21 cellular contexts compared by ENCODE assay signal in genomic region chr2:99537910-99538485, GRCh38. TPM values are rescaled to one million over a fixed set of nuclear protein-coding genes. Genes with fewer than 3 reads are reported as not detected.
DNase-seq lines count a peak whose midpoint lies in the region; ATAC-seq, FAIRE-seq and TF ChIP-seq lines count a peak whose summit lies in the region.
"Had no signal": no experiment of that assay in that cellular context is flagged by ENCODE, and none has a peak within 500 bp of the region (broad histone marks: within the 10 kb centered on the region; RNA-seq: fewer than 3 reads in every experiment).

No MANE protein-coding gene starts in this region.

- H3K9me3 ChIP-seq in mammary epithelial cell (replicated peaks; ENCODE audit: insufficient read depth, low read length) = no peaks in the 10 kb centered on the region
- no peaks in the 10 kb centered on the region for H3K9me3 ChIP-seq in IMR-90 (ENCODE audit: control insufficient read depth, insufficient read depth, low read length)
- H3K9me3 ChIP-seq: Caco-2 had no signal

- no peak overlapping the region for H3K4me3 Mint-ChIP-seq in MCF 10A (ENCODE audit: unreplicated experiment)
- no peak overlapping the region for H3K4me3 Mint-ChIP-seq in activated CD8-positive, alpha-beta T cell treated with anti-CD3 and anti-CD28 coated beads for 36 hours
- H3K4me3 Mint-ChIP-seq: B cell; CD4-positive, CD25-positive, alpha-beta regulatory T cell; CD8-positive, alpha-beta T cell; GM23338; H9; HFFc6 had no signal

- peaks cover 34% of the 10 kb centered on the region for H3K27me3 Mint-ChIP-seq in MCF 10A (ENCODE audit: insufficient read depth, unreplicated experiment)
- H3K27me3 Mint-ChIP-seq in activated CD8-positive, alpha-beta T cell treated with anti-CD3 and anti-CD28 coated beads for 36 hours = peaks cover 13% of the 10 kb centered on the region
- H3K27me3 Mint-ChIP-seq: B cell had no signal

- peak; percentile 35 for FAIRE-seq in urothelium cell line (lab: Jason Lieb, UNC)
- FAIRE-seq: GM12892, GM19239 had no signal

- BruUV-seq in mammary epithelial cell (replicated peaks; lab: Mats Ljungman, UMichigan) (no TSS peak), MCF 10A (replicated peaks; lab: Mats Ljungman, UMichigan) (no TSS peak), IMR-90 (replicated peaks; lab: Mats Ljungman, UMichigan) (no TSS peak)

- no peaks in the 10 kb centered on the region for H3K36me3 Mint-ChIP-seq in MCF 10A (ENCODE audit: insufficient read depth, unreplicated experiment)
- H3K36me3 Mint-ChIP-seq in activated CD8-positive, alpha-beta T cell treated with anti-CD3 and anti-CD28 coated beads for 36 hours (ENCODE audit: low read depth) = no peaks in the 10 kb centered on the region
- H3K36me3 Mint-ChIP-seq: CD8-positive, alpha-beta T cell had no signal

- no peak overlapping the region for H3K14ac ChIP-seq in IMR-90 (replicated peaks; ENCODE audit: low read depth, low read length)

- no peak overlapping the region for H2AK5ac ChIP-seq in IMR-90 (ENCODE audit: low read depth, low read length)

- no peak overlapping the region for H3K23ac ChIP-seq in IMR-90 (ENCODE audit: low read depth, low read length)

- no peak overlapping the region for H3K18ac ChIP-seq in IMR-90 (ENCODE audit: low read depth, low read length)

- POLR2A ChIA-PET in MCF 10A (lab: Yijun Ruan, JAX) (no interaction called here), IMR-90 (lab: Charles Lee; ENCODE audit: unreplicated experiment) (no interaction called here)
- POLR2A ChIA-PET in activated CD8-positive, alpha-beta T cell treated with anti-CD3 and anti-CD28 coated beads for 36 hours (lab: Charles Lee) = no interaction called here

- H2BK120ac ChIP-seq in IMR-90 (ENCODE audit: low read depth, low read length) = no peak overlapping the region

- H3K9me1 ChIP-seq in IMR-90 (ENCODE audit: insufficient read depth, low read length) = no peaks in the 10 kb centered on the region

- no peak overlapping the region for H4K91ac ChIP-seq in IMR-90 (ENCODE audit: insufficient read depth, low read depth, low read length)

- H3K9ac ChIP-seq in mammary epithelial cell (ENCODE audit: insufficient read depth, low read length) (no peak overlapping the region), IMR-90 (ENCODE audit: low read depth, low read length) (no peak overlapping the region)
- H3K9ac ChIP-seq: BLaER1 had no signal

- H4K20me1 ChIP-seq in mammary epithelial cell (ENCODE audit: insufficient read depth, low read length) (no peaks in the 10 kb centered on the region), IMR-90 (ENCODE audit: insufficient read depth, low read length) (no peaks in the 10 kb centered on the region)
- H4K20me1 ChIP-seq: BLaER1 had no signal

- H3K4me1 ChIP-seq in mammary epithelial cell (ENCODE audit: insufficient read depth, low read length) (no peaks in the 10 kb centered on the region), IMR-90 (ENCODE audit: control insufficient read depth, insufficient read depth, low read length) (no peaks in the 10 kb centered on the region; the same call in 1 of the 2 replicates)
- H3K4me1 ChIP-seq: BLaER1 had no signal

- 49% methylated on average over 4 of the region's 4 CpGs for WGBS in mammary epithelial cell (ENCODE audit: low coverage, missing lambda C conversion rate)
- WGBS in IMR-90 (ENCODE audit: extremely low coverage in 2 of 2, insufficient read length in 1 of 2), 2 experiments = no CpG with 5 or more reads among the region's 4 CpGs

- H3K27me3 ChIP-seq in mammary epithelial cell (ENCODE audit: insufficient read depth, low read length) (no peaks in the 10 kb centered on the region), IMR-90 (ENCODE audit: control insufficient read depth, insufficient read depth, low read length) (peaks cover 2% of the 10 kb centered on the region; the same call in 1 of the 2 replicates)
- H3K27me3 ChIP-seq: BLaER1 had no signal

- CTCF ChIA-PET in mammary epithelial cell (lab: Charles Lee; ENCODE audit: low non-redundant PET) (no interaction called here), MCF 10A (lab: Yijun Ruan, JAX) (interaction anchor here (0.5 to 0.7 kb wide), 2 partner anchors 26 to 934 kb away, joined by 3 read pairs; no protein-coding TSS in a partner anchor), IMR-90 (lab: Yijun Ruan, JAX) (no interaction called here)
- CTCF ChIA-PET in activated CD8-positive, alpha-beta T cell treated with anti-CD3 and anti-CD28 coated beads for 36 hours (lab: Charles Lee) = no interaction called here

- no peak overlapping the region for H3K4ac ChIP-seq in IMR-90 (ENCODE audit: low read depth, low read length)

- no peak for TF ChIP-seq POLR2A in IMR-90 (IDR thresholded peaks at IDR 0.05; ENCODE audit: low read depth, low read length)

- H4K8ac ChIP-seq in IMR-90 (ENCODE audit: low read depth in 2 of 2, low read length in 2 of 2) = no peak overlapping the region

- no peak for TF ChIP-seq RAD21 in IMR-90 (IDR thresholded peaks at IDR 0.05; ENCODE audit: low read length)

- H2BK5ac ChIP-seq in IMR-90 (ENCODE audit: low read depth, low read length, poor library complexity, severe bottlenecking) = no peak overlapping the region

- ATAC-seq in IMR-90 (ENCODE audit: low read depth) = no peak
- no peak for ATAC-seq in activated CD8-positive, alpha-beta T cell treated with anti-CD3 and anti-CD28 coated beads for 36 hours
- ATAC-seq: CD8-positive, alpha-beta T cell; GM23338; HCT116 had no signal

- H2BK15ac ChIP-seq in IMR-90 (ENCODE audit: low read depth, low read length) = no peak overlapping the region

- H3K27ac ChIP-seq in mammary epithelial cell (ENCODE audit: insufficient read depth, low read depth, low read length) = no peak overlapping the region
- H3K27ac ChIP-seq in IMR-90 (ENCODE audit: insufficient read depth, low read length) = no peak overlapping the region
- H3K27ac ChIP-seq: BLaER1, C4-2B had no signal

- H3K4me1 Mint-ChIP-seq in MCF 10A (ENCODE audit: insufficient read depth, unreplicated experiment) = no peaks in the 10 kb centered on the region
- H3K4me1 Mint-ChIP-seq in activated CD8-positive, alpha-beta T cell treated with anti-CD3 and anti-CD28 coated beads for 36 hours (ENCODE audit: low read depth) = no peaks in the 10 kb centered on the region
- H3K4me1 Mint-ChIP-seq: B cell; CD4-positive, CD25-positive, alpha-beta regulatory T cell; GM23338; H9 had no signal

- no peak overlapping the region for H2AK9ac ChIP-seq in IMR-90 (replicated peaks; ENCODE audit: low read depth, low read length, poor library complexity)

- H4K5ac ChIP-seq in IMR-90 (ENCODE audit: low read depth, low read length) = no peak overlapping the region

- no peaks in the 10 kb centered on the region for H3K9me3 Mint-ChIP-seq in MCF 10A (ENCODE audit: unreplicated experiment)
- H3K9me3 Mint-ChIP-seq in activated CD8-positive, alpha-beta T cell treated with anti-CD3 and anti-CD28 coated beads for 36 hours = peaks cover 7% of the 10 kb centered on the region
- H3K9me3 Mint-ChIP-seq: HFFc6 had no signal

- intact Hi-C loops in mammary epithelial cell (cut with micrococcal nuclease) (no loop called here), MCF 10A (cut with micrococcal nuclease) (no loop called here), IMR-90 (cut with micrococcal nuclease) (no loop called here)
- intact Hi-C loops in activated CD8-positive, alpha-beta T cell treated with anti-CD3 and anti-CD28 coated beads for 36 hours (cut with micrococcal nuclease) = no loop called here

- H3K4me2 ChIP-seq in mammary epithelial cell (ENCODE audit: insufficient read depth, low read depth, low read length) (no peak overlapping the region), IMR-90 (ENCODE audit: low read depth, low read length) (no peak overlapping the region)
- H3K4me2 ChIP-seq: BLaER1, GM23338 had no signal

- dilution Hi-C loops in mammary epithelial cell (cut with HindIII; ENCODE audit: low sequenced_read_pairs) = no loop called here
- dilution Hi-C loops in IMR-90 (cut with HindIII; ENCODE audit: low sequenced_read_pairs, unreplicated experiment) = no loop called here

- H3K4me3 ChIP-seq in mammary epithelial cell (replicated peaks in 1 of 3; ENCODE audit: insufficient read depth in 1 of 3, low read depth in 2 of 3, low read length in 3 of 3) = no peak overlapping the region
- H3K4me3 ChIP-seq in IMR-90 (ENCODE audit: insufficient read depth, low read depth, low read length) = no peak overlapping the region
- no peak overlapping the region for H3K4me3 ChIP-seq in epithelial cell of esophagus (ENCODE audit: low read length)
- H3K4me3 ChIP-seq: BLaER1, GM23338 had no signal

- TF ChIP-seq CTCF in mammary epithelial cell (conservative IDR thresholded peaks at IDR 0.05 in 1 of 2, IDR thresholded peaks at IDR 0.05 in 1 of 2; ENCODE audit: extremely low read depth in 1 of 2, insufficient read depth in 1 of 2, low read depth in 1 of 2, low read length in 2 of 2) (no peak), MCF 10A (IDR thresholded peaks at IDR 0.05; ENCODE audit: unreplicated experiment) (no peak), IMR-90 (conservative IDR thresholded peaks at IDR 0.05; ENCODE audit: low read depth, low read length) (no peak), epithelial cell of esophagus (IDR thresholded peaks at IDR 0.05; ENCODE audit: insufficient read depth, low read depth, low read length, missing control alignments) (no peak)
- no peak for TF ChIP-seq CTCF in activated CD8-positive, alpha-beta T cell treated with anti-CD3 and anti-CD28 coated beads for 36 hours (IDR thresholded peaks at IDR 0.05)

- H2AFZ ChIP-seq in mammary epithelial cell (ENCODE audit: low read depth, low read length) (no peak overlapping the region), IMR-90 (replicated peaks; ENCODE audit: low read length, poor library complexity) (no peak overlapping the region)
- H2AFZ ChIP-seq: GM23338 had no signal

- H3K79me1 ChIP-seq in IMR-90 (ENCODE audit: low read depth in 1 of 2, low read length in 2 of 2) = no peaks in the 10 kb centered on the region

- no peak overlapping the region for H2BK20ac ChIP-seq in IMR-90 (ENCODE audit: low read depth, low read length)

- H3K27ac Mint-ChIP-seq in MCF 10A (ENCODE audit: low read depth, unreplicated experiment) = no peak overlapping the region
- H3K27ac Mint-ChIP-seq in activated CD8-positive, alpha-beta T cell treated with anti-CD3 and anti-CD28 coated beads for 36 hours = no peak overlapping the region
- H3K27ac Mint-ChIP-seq: CD4-positive, CD25-positive, alpha-beta regulatory T cell; CD8-positive, alpha-beta T cell; GM23338; H9; HFFc6 had no signal

- no peaks in the 10 kb centered on the region for H3K79me2 ChIP-seq in mammary epithelial cell (ENCODE audit: insufficient read depth, low read length)

- in situ Hi-C loops in mammary epithelial cell (cut with MboI; ENCODE audit: low sequenced_read_pairs in 2 of 2) (no loop called here), IMR-90 (cut with MboI; ENCODE audit: low sequenced_read_pairs) (loop anchor here (25.0 kb wide), 1 partner anchor 849 kb away; no protein-coding TSS in a partner anchor)

- peak; percentile 10 for DNase-seq in mammary epithelial cell
- DNase-seq in MCF 10A (ENCODE audit: unreplicated experiment) = no peak
- no peak for DNase-seq in IMR-90
- DNase-seq in epithelial cell of esophagus (ENCODE audit: low read depth) = peak; percentile 10
- no peak for DNase-seq in urothelium cell line (ENCODE audit: low spot score)
- no peak for DNase-seq in activated CD8-positive, alpha-beta T cell treated with anti-CD3 and anti-CD28 coated beads for 36 hours
- DNase-seq in T-helper 2 cell = no peak
- DNase-seq: Caco-2; CD4-positive, CD25-positive, alpha-beta regulatory T cell; CD8-positive, alpha-beta T cell; DMS153; DND-41; H9; HFFc6 had no signal

- H3K56ac ChIP-seq in IMR-90 (ENCODE audit: extremely low read depth, insufficient read depth, low read length) = no peak overlapping the region

- H3K36me3 ChIP-seq in mammary epithelial cell (ENCODE audit: insufficient read depth, low read length) (no peaks in the 10 kb centered on the region), IMR-90 (ENCODE audit: control insufficient read depth, insufficient read depth, low read length) (no peaks in the 10 kb centered on the region)
- H3K36me3 ChIP-seq: BLaER1 had no signal

RNA-seq across cellular contexts. Expression of gene REV1, which starts 48.2 kb away (rescaled TPM):
- total RNA-seq in mammary epithelial cell (10 to 100 TPM; 36.3 to 38.4 TPM), MCF 10A (2022) (33.2 and 38.6 TPM in 2 replicates), IMR-90 (2012; rRNA removed) (25.8 and 30.1 TPM in 2 replicates)
- polyA plus RNA-seq in mammary epithelial cell (17.9 TPM), IMR-90 (2012; rRNA removed) (12.3 and 13.4 TPM in 2 replicates)
- 27.6 TPM for polyA minus RNA-seq in mammary epithelial cell
- 2.2 and 2.5 TPM in 2 replicates for polyA plus RNA-seq in IMR-90 (2012; cell fraction: cytosol; rRNA removed)
- 10.8 and 81.4 TPM in 2 replicates for polyA plus RNA-seq in IMR-90 (2012; cell fraction: nucleus; rRNA removed; ENCODE audit: low replicate concordance)
- total RNA-seq in activated CD8-positive, alpha-beta T cell treated with anti-CD3 and anti-CD28 coated beads for 36 hours = 10 to 100 TPM; 29.2 to 31.1 TPM

Comparison
In these comparisons a context has a peak if more than half of its experiments do, and no peak if none do; other contexts are left out.
1. DNase-seq: peak in mammary epithelial cell (single experiment) and epithelial cell of esophagus (single experiment); none in MCF 10A (single experiment), IMR-90 (single experiment), urothelium cell line (single experiment), activated CD8-positive, alpha-beta T cell treated with anti-CD3 and anti-CD28 coated beads for 36 hours (single experiment) and T-helper 2 cell (0 of 5).